ENCODE assay signal across 1 cellular context in the genomic region with DNA sequence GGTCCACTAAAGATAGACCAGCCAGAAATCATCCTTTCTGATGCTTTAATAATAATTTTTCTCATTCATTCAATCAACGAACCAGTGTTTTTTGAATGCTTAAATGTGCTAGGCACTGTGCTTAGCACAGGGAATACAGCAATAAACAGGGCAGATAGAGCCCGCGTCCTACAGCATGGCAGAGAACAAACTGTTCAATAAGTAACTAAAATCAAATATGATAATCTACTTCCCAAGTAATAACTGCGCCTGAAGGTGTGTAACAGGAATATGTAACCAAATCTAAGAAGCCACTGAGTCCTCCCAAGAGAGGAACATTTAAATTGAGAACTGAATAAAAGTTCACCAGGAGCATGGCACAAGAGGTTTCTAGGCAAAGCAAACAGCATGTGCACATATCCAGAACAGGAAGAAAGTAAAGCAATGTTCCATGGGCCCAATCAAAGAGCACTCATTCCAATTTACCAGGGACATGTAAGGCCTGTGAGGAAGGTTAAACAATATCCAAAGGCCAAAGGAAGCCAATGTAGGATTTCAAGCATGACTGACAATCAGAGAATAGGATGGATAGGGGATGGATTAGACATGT.
TF ChIP-seq lines count a peak whose summit lies in the region.

No MANE protein-coding gene starts in this region.

TF ChIP-seq in GM23338, 12 proteins besides CTCF, POLR2A, EP300 and RAD21 (continued from another document):
- TF ChIP-seq, protein P1, sequence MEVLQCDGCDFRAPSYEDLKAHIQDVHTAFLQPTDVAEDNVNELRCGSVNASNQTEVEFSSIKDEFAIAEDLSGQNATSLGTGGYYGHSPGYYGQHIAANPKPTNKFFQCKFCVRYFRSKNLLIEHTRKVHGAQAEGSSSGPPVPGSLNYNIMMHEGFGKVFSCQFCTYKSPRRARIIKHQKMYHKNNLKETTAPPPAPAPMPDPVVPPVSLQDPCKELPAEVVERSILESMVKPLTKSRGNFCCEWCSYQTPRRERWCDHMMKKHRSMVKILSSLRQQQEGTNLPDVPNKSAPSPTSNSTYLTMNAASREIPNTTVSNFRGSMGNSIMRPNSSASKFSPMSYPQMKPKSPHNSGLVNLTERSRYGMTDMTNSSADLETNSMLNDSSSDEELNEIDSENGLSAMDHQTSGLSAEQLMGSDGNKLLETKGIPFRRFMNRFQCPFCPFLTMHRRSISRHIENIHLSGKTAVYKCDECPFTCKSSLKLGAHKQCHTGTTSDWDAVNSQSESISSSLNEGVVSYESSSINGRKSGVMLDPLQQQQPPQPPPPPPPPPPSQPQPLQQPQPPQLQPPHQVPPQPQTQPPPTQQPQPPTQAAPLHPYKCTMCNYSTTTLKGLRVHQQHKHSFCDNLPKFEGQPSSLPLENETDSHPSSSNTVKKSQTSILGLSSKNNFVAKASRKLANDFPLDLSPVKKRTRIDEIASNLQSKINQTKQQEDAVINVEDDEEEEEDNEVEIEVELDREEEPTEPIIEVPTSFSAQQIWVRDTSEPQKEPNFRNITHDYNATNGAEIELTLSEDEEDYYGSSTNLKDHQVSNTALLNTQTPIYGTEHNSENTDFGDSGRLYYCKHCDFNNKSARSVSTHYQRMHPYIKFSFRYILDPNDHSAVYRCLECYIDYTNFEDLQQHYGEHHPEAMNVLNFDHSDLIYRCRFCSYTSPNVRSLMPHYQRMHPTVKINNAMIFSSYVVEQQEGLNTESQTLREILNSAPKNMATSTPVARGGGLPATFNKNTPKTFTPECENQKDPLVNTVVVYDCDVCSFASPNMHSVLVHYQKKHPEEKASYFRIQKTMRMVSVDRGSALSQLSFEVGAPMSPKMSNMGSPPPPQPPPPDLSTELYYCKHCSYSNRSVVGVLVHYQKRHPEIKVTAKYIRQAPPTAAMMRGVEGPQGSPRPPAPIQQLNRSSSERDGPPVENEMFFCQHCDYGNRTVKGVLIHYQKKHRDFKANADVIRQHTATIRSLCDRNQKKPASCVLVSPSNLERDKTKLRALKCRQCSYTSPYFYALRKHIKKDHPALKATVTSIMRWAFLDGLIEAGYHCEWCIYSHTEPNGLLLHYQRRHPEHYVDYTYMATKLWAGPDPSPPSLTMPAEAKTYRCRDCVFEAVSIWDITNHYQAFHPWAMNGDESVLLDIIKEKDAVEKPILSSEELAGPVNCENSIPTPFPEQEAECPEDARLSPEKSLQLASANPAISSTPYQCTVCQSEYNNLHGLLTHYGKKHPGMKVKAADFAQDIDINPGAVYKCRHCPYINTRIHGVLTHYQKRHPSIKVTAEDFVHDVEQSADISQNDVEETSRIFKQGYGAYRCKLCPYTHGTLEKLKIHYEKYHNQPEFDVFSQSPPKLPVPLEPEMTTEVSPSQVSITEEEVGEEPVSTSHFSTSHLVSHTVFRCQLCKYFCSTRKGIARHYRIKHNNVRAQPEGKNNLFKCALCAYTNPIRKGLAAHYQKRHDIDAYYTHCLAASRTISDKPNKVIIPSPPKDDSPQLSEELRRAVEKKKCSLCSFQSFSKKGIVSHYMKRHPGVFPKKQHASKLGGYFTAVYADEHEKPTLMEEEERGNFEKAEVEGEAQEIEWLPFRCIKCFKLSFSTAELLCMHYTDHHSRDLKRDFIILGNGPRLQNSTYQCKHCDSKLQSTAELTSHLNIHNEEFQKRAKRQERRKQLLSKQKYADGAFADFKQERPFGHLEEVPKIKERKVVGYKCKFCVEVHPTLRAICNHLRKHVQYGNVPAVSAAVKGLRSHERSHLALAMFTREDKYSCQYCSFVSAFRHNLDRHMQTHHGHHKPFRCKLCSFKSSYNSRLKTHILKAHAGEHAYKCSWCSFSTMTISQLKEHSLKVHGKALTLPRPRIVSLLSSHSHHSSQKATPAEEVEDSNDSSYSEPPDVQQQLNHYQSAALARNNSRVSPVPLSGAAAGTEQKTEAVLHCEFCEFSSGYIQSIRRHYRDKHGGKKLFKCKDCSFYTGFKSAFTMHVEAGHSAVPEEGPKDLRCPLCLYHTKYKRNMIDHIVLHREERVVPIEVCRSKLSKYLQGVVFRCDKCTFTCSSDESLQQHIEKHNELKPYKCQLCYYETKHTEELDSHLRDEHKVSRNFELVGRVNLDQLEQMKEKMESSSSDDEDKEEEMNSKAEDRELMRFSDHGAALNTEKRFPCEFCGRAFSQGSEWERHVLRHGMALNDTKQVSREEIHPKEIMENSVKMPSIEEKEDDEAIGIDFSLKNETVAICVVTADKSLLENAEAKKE (CRISPR knock-in tag; IDR thresholded peaks at IDR 0.05), result no peak
- no peak for TF ChIP-seq CREB1 (CRISPR knock-in tag; IDR thresholded peaks at IDR 0.05; ENCODE audit: low read depth)
- no peak for TF ChIP-seq ZNF114 (CRISPR knock-in tag; IDR thresholded peaks at IDR 0.05)
- TF ChIP-seq, protein P2, sequence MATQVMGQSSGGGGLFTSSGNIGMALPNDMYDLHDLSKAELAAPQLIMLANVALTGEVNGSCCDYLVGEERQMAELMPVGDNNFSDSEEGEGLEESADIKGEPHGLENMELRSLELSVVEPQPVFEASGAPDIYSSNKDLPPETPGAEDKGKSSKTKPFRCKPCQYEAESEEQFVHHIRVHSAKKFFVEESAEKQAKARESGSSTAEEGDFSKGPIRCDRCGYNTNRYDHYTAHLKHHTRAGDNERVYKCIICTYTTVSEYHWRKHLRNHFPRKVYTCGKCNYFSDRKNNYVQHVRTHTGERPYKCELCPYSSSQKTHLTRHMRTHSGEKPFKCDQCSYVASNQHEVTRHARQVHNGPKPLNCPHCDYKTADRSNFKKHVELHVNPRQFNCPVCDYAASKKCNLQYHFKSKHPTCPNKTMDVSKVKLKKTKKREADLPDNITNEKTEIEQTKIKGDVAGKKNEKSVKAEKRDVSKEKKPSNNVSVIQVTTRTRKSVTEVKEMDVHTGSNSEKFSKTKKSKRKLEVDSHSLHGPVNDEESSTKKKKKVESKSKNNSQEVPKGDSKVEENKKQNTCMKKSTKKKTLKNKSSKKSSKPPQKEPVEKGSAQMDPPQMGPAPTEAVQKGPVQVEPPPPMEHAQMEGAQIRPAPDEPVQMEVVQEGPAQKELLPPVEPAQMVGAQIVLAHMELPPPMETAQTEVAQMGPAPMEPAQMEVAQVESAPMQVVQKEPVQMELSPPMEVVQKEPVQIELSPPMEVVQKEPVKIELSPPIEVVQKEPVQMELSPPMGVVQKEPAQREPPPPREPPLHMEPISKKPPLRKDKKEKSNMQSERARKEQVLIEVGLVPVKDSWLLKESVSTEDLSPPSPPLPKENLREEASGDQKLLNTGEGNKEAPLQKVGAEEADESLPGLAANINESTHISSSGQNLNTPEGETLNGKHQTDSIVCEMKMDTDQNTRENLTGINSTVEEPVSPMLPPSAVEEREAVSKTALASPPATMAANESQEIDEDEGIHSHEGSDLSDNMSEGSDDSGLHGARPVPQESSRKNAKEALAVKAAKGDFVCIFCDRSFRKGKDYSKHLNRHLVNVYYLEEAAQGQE (IDR thresholded peaks at IDR 0.05; ENCODE audit: unreplicated experiment), result no peak
- no peak for TF ChIP-seq EZH2 (IDR thresholded peaks at IDR 0.05; ENCODE audit: low read depth, unreplicated experiment)
- no peak for TF ChIP-seq POLR2AphosphoS5 (IDR thresholded peaks at IDR 0.05; ENCODE audit: low read depth)
TF ChIP-seq in GM23338: peak in this region for 0.
